ENCODE assay signal across 1 cellular context in genomic region chr2:120253021-120253882, GRCh38.
A peak's percentile ranks its signal among the peaks of the same experiment; 100 is the strongest.
TF ChIP-seq lines count a peak whose summit lies in the region.

No MANE protein-coding gene starts in this region.

TF ChIP-seq in GM12878, 131 proteins besides CTCF, POLR2A, EP300 and RAD21 (continued from another document and continues in another):
- TF ChIP-seq IKZF2 (IDR thresholded peaks at IDR 0.05) (peak; percentile 42 to 70), LARP7 (IDR thresholded peaks at IDR 0.05) (peak; percentile 76), ZNF217 (IDR thresholded peaks at IDR 0.05) (peak; percentile 71; the same call in 1 of the 2 replicates), SRF (IDR thresholded peaks at IDR 0.05; ENCODE audit: low read depth in 2 of 2, low read length in 2 of 2) (no peak), HDAC2 (IDR thresholded peaks at IDR 0.05) (no peak), NKRF (conservative IDR thresholded peaks at IDR 0.05) (peak; percentile 88), ZBTB40 (IDR thresholded peaks at IDR 0.05; ENCODE audit: borderline replicate concordance) (peak; percentile 9; the same call in 1 of the 2 replicates), ZNF687 (IDR thresholded peaks at IDR 0.05) (peak; percentile 58; the same call in 1 of the 2 replicates), RFX5 (IDR thresholded peaks at IDR 0.05; ENCODE audit: low read depth, low read length) (no peak), TARDBP (IDR thresholded peaks at IDR 0.05; ENCODE audit: borderline replicate concordance) (no peak), ZNF592 (IDR thresholded peaks at IDR 0.05) (0 out of 2 replicates have a peak, but pooled peaks have one; percentile 55), EZH2 (IDR thresholded peaks at IDR 0.05; ENCODE audit: borderline replicate concordance, control insufficient read depth, low read depth, low read length) (no peak), HDGF (IDR thresholded peaks at IDR 0.05) (no peak), SIN3A (IDR thresholded peaks at IDR 0.05; ENCODE audit: low read depth, low read length) (0 out of 2 replicates have a peak, but pooled peaks have one; percentile 6), TAF1 (IDR thresholded peaks at IDR 0.05; ENCODE audit: borderline replicate concordance, low read depth, low read length) (no peak), ATF7 (IDR thresholded peaks at IDR 0.05; ENCODE audit: low read depth) (no peak), EGR1 (IDR thresholded peaks at IDR 0.05; ENCODE audit: borderline replicate concordance in 1 of 2, low read depth in 2 of 2, low read length in 2 of 2) (peak in 1 of 2 experiments; percentile 20; a peak in 1 of 3 replicates), NR2F1 (conservative IDR thresholded peaks at IDR 0.05) (peak; percentile 55; the same call in 1 of the 2 replicates), ETV6 (conservative IDR thresholded peaks at IDR 0.05 in 1 of 2, IDR thresholded peaks at IDR 0.05 in 1 of 2; ENCODE audit: borderline replicate concordance in 1 of 2, low read depth in 1 of 2) (peak in 1 of 2 experiments; percentile 78; a peak in 2 of 4 replicates), TBL1XR1 (IDR thresholded peaks at IDR 0.05; ENCODE audit: low read depth, low read length) (no peak), DPF2 (IDR thresholded peaks at IDR 0.05) (peak; percentile 87; the same call in 1 of the 2 replicates), NFXL1 (IDR thresholded peaks at IDR 0.05; ENCODE audit: borderline replicate concordance) (peak; percentile 85; the same call in 1 of the 2 replicates), WRNIP1 (IDR thresholded peaks at IDR 0.05; ENCODE audit: borderline replicate concordance, low read depth, low read length) (no peak), CBFB (IDR thresholded peaks at IDR 0.05; ENCODE audit: low read depth) (no peak), IRF4 (IDR thresholded peaks at IDR 0.05; ENCODE audit: low read depth, low read length) (no peak), CREB1 (IDR thresholded peaks at IDR 0.05; ENCODE audit: low read depth) (no peak), GATAD2B (conservative IDR thresholded peaks at IDR 0.05; ENCODE audit: low read depth) (peak; percentile 96), SUZ12 (IDR thresholded peaks at IDR 0.05; ENCODE audit: unreplicated experiment) (no peak), BACH1 (IDR thresholded peaks at IDR 0.05; ENCODE audit: borderline replicate concordance) (peak; percentile 70; the same call in 1 of the 2 replicates), EED (IDR thresholded peaks at IDR 0.05; ENCODE audit: low read depth) (peak; percentile 74), CHD2 (IDR thresholded peaks at IDR 0.05; ENCODE audit: borderline replicate concordance, low read depth, low read length) (no peak), SMC3 (IDR thresholded peaks at IDR 0.05; ENCODE audit: borderline replicate concordance, low read length) (peak; percentile 32; the same call in 1 of the 2 replicates), CBX5 (IDR thresholded peaks at IDR 0.05; ENCODE audit: low read depth) (0 out of 2 replicates have a peak, but pooled peaks have one; percentile 31), BHLHE40 (IDR thresholded peaks at IDR 0.05; ENCODE audit: borderline replicate concordance in 1 of 2, low read depth in 2 of 2, low read length in 1 of 2) (peak in 1 of 2 experiments; percentile 37; a peak in 1 of 4 replicates), YY1 (IDR thresholded peaks at IDR 0.05; ENCODE audit: low read depth, low read length) (0 out of 2 replicates have a peak, but pooled peaks have one; percentile 1), SPI1 (IDR thresholded peaks at IDR 0.05; ENCODE audit: borderline replicate concordance, insufficient read depth, low read depth, low read length) (peak; percentile 68; the same call in 1 of the 2 replicates), BCLAF1 (IDR thresholded peaks at IDR 0.05) (0 out of 2 replicates have a peak, but pooled peaks have one; percentile 37), NRF1 (conservative IDR thresholded peaks at IDR 0.05; ENCODE audit: low read depth, low read length) (no peak), BCL3 (IDR thresholded peaks at IDR 0.05; ENCODE audit: borderline replicate concordance, insufficient read depth, low read depth, low read length, poor library complexity, severe bottlenecking) (no peak), IKZF1 (conservative IDR thresholded peaks at IDR 0.05) (peak; percentile 93), MLLT1 (IDR thresholded peaks at IDR 0.05) (peak; percentile 44; the same call in 1 of the 2 replicates)
